In the genomic region with DNA sequence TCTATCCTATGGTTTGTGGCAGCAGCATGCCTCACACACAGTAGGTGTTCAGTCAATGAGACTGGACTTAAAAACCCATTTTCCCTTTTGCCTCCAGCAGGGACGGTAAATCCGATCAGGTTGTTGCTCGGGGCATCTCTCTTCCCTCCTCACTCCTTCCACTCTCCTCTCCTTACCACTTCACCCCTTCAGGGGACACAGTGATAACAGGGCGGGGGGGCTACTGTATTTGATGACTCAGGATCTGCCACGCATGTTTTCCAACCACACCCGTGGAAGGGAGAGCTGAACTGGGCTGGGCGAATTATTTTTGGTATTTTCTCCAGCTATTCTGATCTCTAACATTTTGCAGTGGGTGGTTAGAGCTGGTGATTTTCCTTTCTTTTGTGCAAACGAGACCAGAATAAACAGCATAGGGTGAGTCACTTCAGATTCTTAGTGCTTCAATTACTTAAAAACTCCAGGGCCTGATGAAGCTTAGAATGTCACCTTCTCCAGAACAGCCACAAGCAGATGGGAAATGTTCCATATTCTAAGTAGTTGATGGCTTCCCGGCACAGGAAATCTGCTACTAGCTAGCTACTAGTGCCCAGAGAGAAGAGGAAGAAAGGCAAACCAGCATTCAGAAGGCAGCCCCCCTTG, we compare ENCODE assay signal across 28 cellular contexts.
A peak's percentile ranks its signal among the peaks of the same experiment; 100 is the strongest.
DNase-seq lines count a peak whose midpoint lies in the region; ATAC-seq, FAIRE-seq and TF ChIP-seq lines count a peak whose summit lies in the region.
"Had no signal": no experiment of that assay in that cellular context is flagged by ENCODE, and none has a peak within 500 bp of the region (broad histone marks: within the 10 kb centered on the region; RNA-seq: fewer than 3 reads in every experiment).

No MANE protein-coding gene starts in this region.

- H3K4me3 ChIP-seq in A673 (ENCODE audit: low read depth, low read length, poor library complexity, severe bottlenecking) (no peak overlapping the region), fibroblast of mammary gland (ENCODE audit: control insufficient read depth, low read depth, low read length) (no peak overlapping the region), small intestine (ENCODE audit: low read depth in 1 of 2, low read length in 2 of 2) (no peak overlapping the region)
- H3K4me3 ChIP-seq: esophagus squamous epithelium, testis, vagina had no signal

- H3K27me3 ChIP-seq in A673 (replicated peaks; ENCODE audit: insufficient read depth, low read depth, low read length, poor library complexity) (no peaks in the 10 kb centered on the region), small intestine (ENCODE audit: control insufficient read depth in 2 of 2, insufficient read depth in 2 of 2, low read length in 2 of 2) (no peaks in the 10 kb centered on the region)
- H3K27me3 ChIP-seq: testis, vagina had no signal

- H3K36me3 Mint-ChIP-seq in HFFc6 (ENCODE audit: low read depth), result no peaks in the 10 kb centered on the region
- H3K36me3 Mint-ChIP-seq: activated naive CD4-positive, alpha-beta T cell treated with anti-CD3 and anti-CD28 coated beads, Interleukin-2, amount 10 ng/mL, durations not matched to agents 7 days and 5 days; CD4-positive, CD25-positive, alpha-beta regulatory T cell; stimulated activated memory B cell treated with anti-CD40 and anti-IgM and Interleukin-4, amounts not matched to agents 10 μg/mL and 1 μg/mL and 100 μg/mL, for 72 hours; WTC11 had no signal

- no peaks in the 10 kb centered on the region for H3K9me3 ChIP-seq in A673 (ENCODE audit: low read depth, low read length, poor library complexity, severe bottlenecking)
- no peaks in the 10 kb centered on the region for H3K9me3 ChIP-seq in small intestine (ENCODE audit: control insufficient read depth, low read depth)
- H3K9me3 ChIP-seq: esophagus squamous epithelium, neutrophil, testis, vagina had no signal

- FAIRE-seq in GM12891 (lab: Jason Lieb, UNC) (no peak), small intestine (lab: Jason Lieb, UNC) (no peak)
- FAIRE-seq: GM18507 had no signal

- TF ChIP-seq POLR2A in GM12891 (IDR thresholded peaks at IDR 0.05; ENCODE audit: low read depth, low read length), result no peak

- CTCF ChIA-PET in A673 (lab: Charles Lee), result no interaction called here

- no peak overlapping the region for H3K27ac Mint-ChIP-seq in HFFc6
- H3K27ac Mint-ChIP-seq: activated naive CD4-positive, alpha-beta T cell treated with anti-CD3 and anti-CD28 coated beads, Interleukin-2, amount 10 ng/mL, durations not matched to agents 7 days and 5 days; activated T-helper 1 cell treated with anti-CD3 and anti-CD28 coated beads, Interleukin-12 subunit alpha, Interleukin-12 subunit beta, Interleukin-2, Interleukin-4 antibody, amounts not matched to agents 30 ng/mL and 10 ng/mL and 1 ng/mL, durations not matched to agents 14 hours and 24 hours and 36 hours; CD4-positive, CD25-positive, alpha-beta regulatory T cell; stimulated activated memory B cell treated with anti-CD40 and anti-IgM and Interleukin-4, amounts not matched to agents 10 μg/mL and 1 μg/mL and 100 μg/mL, for 72 hours; WTC11 had no signal

- no peak overlapping the region for H3K4me3 Mint-ChIP-seq in HFFc6
- H3K4me3 Mint-ChIP-seq: activated naive CD4-positive, alpha-beta T cell treated with anti-CD3 and anti-CD28 coated beads, Interleukin-2, amount 10 ng/mL, durations not matched to agents 7 days and 5 days; activated T-helper 1 cell treated with anti-CD3 and anti-CD28 coated beads, Interleukin-12 subunit alpha, Interleukin-12 subunit beta, Interleukin-2, Interleukin-4 antibody, amounts not matched to agents 30 ng/mL and 10 ng/mL and 1 ng/mL, durations not matched to agents 14 hours and 24 hours and 36 hours; CD4-positive, CD25-positive, alpha-beta regulatory T cell; stimulated activated memory B cell treated with anti-CD40 and anti-IgM and Interleukin-4, amounts not matched to agents 10 μg/mL and 1 μg/mL and 100 μg/mL, for 72 hours; WTC11 had no signal

- intact Hi-C loops in A673 (cut with micrococcal nuclease; ENCODE audit: unreplicated experiment), result no loop called here

- ATAC-seq in omental fat pad (ENCODE audit: low FRiP score) (peak; percentile 55), HG03469 (IDR thresholded peaks at IDR 0.05; ENCODE audit: unreplicated experiment) (no peak)
- ATAC-seq: HCT116; stimulated activated memory B cell treated with anti-CD40 and anti-IgM and Interleukin-4, amounts not matched to agents 10 μg/mL and 1 μg/mL and 100 μg/mL, for 72 hours; WTC11 had no signal

- WGBS in small intestine, 3 donors, result 62 to 69% (median 65%) methylated on average over 9 of the region's 9 CpGs

- BruUV-seq in A673 (replicated peaks; lab: Mats Ljungman, UMichigan), result no TSS peak

- POLR2A ChIA-PET in A673 (lab: Charles Lee; ENCODE audit: low non-redundant PET), result no interaction called here

- TF ChIP-seq CTCF in A673 (conservative IDR thresholded peaks at IDR 0.05; ENCODE audit: low read depth, low read length), result no peak
- no peak for TF ChIP-seq CTCF in HFFc6 (IDR thresholded peaks at IDR 0.05)
- no peak for TF ChIP-seq CTCF in fibroblast of mammary gland (conservative IDR thresholded peaks at IDR 0.05; ENCODE audit: control insufficient read depth, insufficient read depth, low read depth, low read length)
- no peak for TF ChIP-seq CTCF in omental fat pad (IDR thresholded peaks at IDR 0.05)

- no peaks in the 10 kb centered on the region for H3K36me3 ChIP-seq in A673 (ENCODE audit: insufficient read depth, low read length, poor library complexity, severe bottlenecking)
- H3K36me3 ChIP-seq in small intestine (ENCODE audit: control insufficient read depth in 2 of 2, insufficient read depth in 2 of 2, low read length in 2 of 2), result no peaks in the 10 kb centered on the region
- H3K36me3 ChIP-seq: esophagus squamous epithelium, neutrophil, vagina had no signal

- peaks cover 6% of the 10 kb centered on the region; the same call in 1 of the 2 replicates for H3K4me1 Mint-ChIP-seq in HFFc6 (ENCODE audit: low read depth)
- H3K4me1 Mint-ChIP-seq: activated naive CD4-positive, alpha-beta T cell treated with anti-CD3 and anti-CD28 coated beads, Interleukin-2, amount 10 ng/mL, durations not matched to agents 7 days and 5 days; CD4-positive, CD25-positive, alpha-beta regulatory T cell; stimulated activated memory B cell treated with anti-CD40 and anti-IgM and Interleukin-4, amounts not matched to agents 10 μg/mL and 1 μg/mL and 100 μg/mL, for 72 hours; WTC11 had no signal

- H3K9me3 Mint-ChIP-seq in HFFc6, result peaks cover 28% of the 10 kb centered on the region
- H3K9me3 Mint-ChIP-seq: activated naive CD4-positive, alpha-beta T cell treated with anti-CD3 and anti-CD28 coated beads, Interleukin-2, amount 10 ng/mL, durations not matched to agents 7 days and 5 days; activated T-helper 1 cell treated with anti-CD3 and anti-CD28 coated beads, Interleukin-12 subunit alpha, Interleukin-12 subunit beta, Interleukin-2, Interleukin-4 antibody, amounts not matched to agents 30 ng/mL and 10 ng/mL and 1 ng/mL, durations not matched to agents 14 hours and 24 hours and 36 hours; CD4-positive, CD25-positive, alpha-beta regulatory T cell; stimulated activated memory B cell treated with anti-CD40 and anti-IgM and Interleukin-4, amounts not matched to agents 10 μg/mL and 1 μg/mL and 100 μg/mL, for 72 hours; WTC11 had no signal

- DNase-seq in A673 (ENCODE audit: low spot score) (peak; percentile 57), HFFc6 (peak; percentile 5), fibroblast of mammary gland (ENCODE audit: low read depth) (peak; percentile 16), omental fat pad (ENCODE audit: low spot score) (no peak), SW480 (ENCODE audit: low spot score) (no peak), GM12891 (ENCODE audit: insufficient read length, low spot score) (no peak), small intestine (no peak)
- DNase-seq: ACHN; activated naive CD4-positive, alpha-beta T cell treated with anti-CD3 and anti-CD28 coated beads, Interleukin-2, amount 10 ng/mL, durations not matched to agents 7 days and 5 days; amniotic stem cell; CD4-positive, CD25-positive, alpha-beta regulatory T cell; DMS 273 treated with DMSO at 0.1 percent for 48 hours; esophagus squamous epithelium; NCI-H1092; NCI-H1930; NCI-H226; NCI-H748 treated with DMSO at 0.1 percent for 48 hours; stimulated activated CD4-positive, alpha-beta T cell treated with anti-CD3 and anti-CD28 coated beads, Interleukin-2, amount 100 ng/mL, for 48 hours; SW 1271; testis had no signal

- H3K4me1 ChIP-seq in A673 (ENCODE audit: insufficient read depth, low read length, poor library complexity, severe bottlenecking), result peaks cover 29% of the 10 kb centered on the region
- no peaks in the 10 kb centered on the region for H3K4me1 ChIP-seq in small intestine (ENCODE audit: control insufficient read depth in 2 of 2, insufficient read depth in 1 of 2, low read depth in 1 of 2, low read length in 1 of 2)
- H3K4me1 ChIP-seq: testis had no signal

- H3K27ac ChIP-seq in A673 (ENCODE audit: low read depth, low read length, poor library complexity, severe bottlenecking) (peak overlapping the region; percentile 60), small intestine (ENCODE audit: low read depth in 1 of 2, low read length in 1 of 2) (no peak overlapping the region)
- H3K27ac ChIP-seq: neutrophil, testis, vagina had no signal

- H3K27me3 Mint-ChIP-seq in HFFc6 (ENCODE audit: insufficient read depth), result peaks cover 12% of the 10 kb centered on the region
- H3K27me3 Mint-ChIP-seq: CD4-positive, CD25-positive, alpha-beta regulatory T cell had no signal

TF ChIP-seq in GM12891, 5 proteins besides CTCF, POLR2A, EP300 and RAD21:
- TF ChIP-seq POU2F2 (IDR thresholded peaks at IDR 0.05; ENCODE audit: low read depth, low read length), result no peak
- TF ChIP-seq SPI1 (IDR thresholded peaks at IDR 0.05; ENCODE audit: low read depth, low read length), result no peak
- no peak for TF ChIP-seq PAX5 (IDR thresholded peaks at IDR 0.05; ENCODE audit: insufficient read depth, low read length, severe bottlenecking)
- TF ChIP-seq POLR2AphosphoS5 (IDR thresholded peaks at IDR 0.05; ENCODE audit: low read depth, low read length), result no peak

Comparison
In these comparisons a context has a peak if more than half of its experiments do, and no peak if none do; other contexts are left out.
1. DNase-seq: peak in A673 (single experiment), HFFc6 (single experiment) and fibroblast of mammary gland (single experiment); none in omental fat pad (single experiment), SW480 (single experiment), GM12891 (single experiment) and small intestine (single experiment).